In the genomic region with DNA sequence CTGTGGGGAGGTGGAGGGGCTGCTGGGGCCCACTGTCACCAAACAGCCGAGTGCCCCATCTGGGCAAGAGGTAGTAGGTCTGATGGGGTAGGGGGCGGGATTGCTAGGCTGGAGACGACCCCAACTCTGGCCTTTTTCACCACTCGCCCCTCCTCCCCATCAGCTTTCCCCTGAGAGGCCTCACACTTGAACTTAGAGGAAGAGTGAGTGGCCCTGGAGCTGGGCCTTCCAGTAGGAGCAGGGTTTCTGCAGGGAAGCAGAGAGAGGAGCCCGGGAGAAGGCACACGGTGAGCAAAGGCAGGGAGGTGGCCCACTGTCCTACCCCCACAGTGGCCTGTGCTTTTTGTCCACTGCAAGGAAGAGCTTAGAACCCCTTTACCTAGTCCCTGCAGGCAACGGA, we compare ENCODE assay signal across 17 cellular contexts.
A peak's percentile ranks its signal among the peaks of the same experiment; 100 is the strongest.
DNase-seq lines count a peak whose midpoint lies in the region; ATAC-seq and TF ChIP-seq lines count a peak whose summit lies in the region.
"Had no signal": no experiment of that assay in that cellular context is flagged by ENCODE, and none has a peak within 500 bp of the region (broad histone marks: within the 10 kb centered on the region; RNA-seq: fewer than 3 reads in every experiment).

No MANE protein-coding gene starts in this region.

- H3K9ac ChIP-seq in NT2/D1 (ENCODE audit: insufficient read length, low read depth) (peak overlapping the region; percentile 3), skeletal muscle tissue (ENCODE audit: low read depth in 1 of 3, low read length in 3 of 3) (peak overlapping the region in 2 of 3 donors; percentile 11 to 33)

- no peaks in the 10 kb centered on the region for H3K27me3 ChIP-seq in NT2/D1 (ENCODE audit: insufficient read depth, insufficient read length)
- no peaks in the 10 kb centered on the region for H3K27me3 ChIP-seq in lower lobe of right lung (ENCODE audit: low read depth)
- peaks cover 0 to 24% (median 12%) of the 10 kb centered on the region in 3 donors for H3K27me3 ChIP-seq in skeletal muscle tissue (ENCODE audit: control insufficient read depth in 3 of 3, insufficient read depth in 3 of 3, low read length in 3 of 3)

- TF ChIP-seq CTCF in lower lobe of right lung (IDR thresholded peaks at IDR 0.05) (no peak), lower leg skin (IDR thresholded peaks at IDR 0.05) (no peak)

- H3K36me3 ChIP-seq in NT2/D1 (ENCODE audit: insufficient read depth, insufficient read length, low read length) (no peaks in the 10 kb centered on the region), lower lobe of right lung (no peaks in the 10 kb centered on the region), skeletal muscle tissue (ENCODE audit: control insufficient read depth in 3 of 3, insufficient read depth in 3 of 3, low read length in 3 of 3) (no peaks in the 10 kb centered on the region)

- TF ChIP-seq POLR2A in lower leg skin (IDR thresholded peaks at IDR 0.05), result no peak

- no peak overlapping the region for H3K4me3 ChIP-seq in NT2/D1 (ENCODE audit: insufficient read length, low read depth)
- no peak overlapping the region for H3K4me3 ChIP-seq in lower lobe of right lung
- peak overlapping the region in 1 of 3 donors; percentile 10 for H3K4me3 ChIP-seq in skeletal muscle tissue (ENCODE audit: low read length in 3 of 3)
- H3K4me3 ChIP-seq in lower leg skin (ENCODE audit: low read depth, poor library complexity, severe bottlenecking), result no peak overlapping the region
- H3K4me3 ChIP-seq: A549 had no signal

- peak overlapping the region; percentile 56 for H3K27ac ChIP-seq in lower lobe of right lung
- no peak overlapping the region for H3K27ac ChIP-seq in skeletal muscle tissue (ENCODE audit: low read depth, low read length)

- peak; percentile 18 for DNase-seq in DMS53 treated with DMSO at 0.1 percent for 48 hours (lab: John Stamatoyannopoulos, UW; ENCODE audit: unreplicated experiment)
- DNase-seq in NT2/D1 (ENCODE audit: low read depth, low spot score), result no peak
- DNase-seq in lower lobe of right lung, result no peak
- DNase-seq in glomerular visceral epithelial cell (ENCODE audit: extremely low spot score), result no peak
- DNase-seq in activated CD4-positive, CD25-positive, alpha-beta regulatory T cell (lab: John Stamatoyannopoulos, UW), result no peak
- DNase-seq in lower leg skin (ENCODE audit: low spot score in 2 of 2), result no peak
- DNase-seq: EL; GF-D8; HFFc6; Kasumi-1; NCI-H1417 treated with DMSO at 0.1 percent for 48 hours; NCI-H187; NCI-H774; NK-92 treated with Interleukin-12 subunit alpha and Interleukin-12 subunit beta, amount 100 ng/mL, for 24 hours had no signal

- peak; percentile 27 to 40 for ATAC-seq in lower lobe of right lung
- ATAC-seq: A549, Panc1 had no signal

- intact Hi-C loops in lower lobe of right lung (cut with DNase I), result no loop called here
- intact Hi-C loops in lower leg skin (cut with DNase I; ENCODE audit: low total_unique reads), result no loop called here

- H3K4me1 ChIP-seq in NT2/D1 (ENCODE audit: insufficient read depth, insufficient read length), result peaks cover 18% of the 10 kb centered on the region
- peaks cover 67% of the 10 kb centered on the region for H3K4me1 ChIP-seq in lower lobe of right lung
- peaks cover 16 to 44% (median 34%) of the 10 kb centered on the region in 3 donors for H3K4me1 ChIP-seq in skeletal muscle tissue (ENCODE audit: control insufficient read depth in 3 of 3, insufficient read depth in 3 of 3, low read length in 3 of 3)

- WGBS in lower leg skin, 2 donors, result 74 to 84% methylated on average over 7 of the region's 7 CpGs

- H3K9me3 ChIP-seq in NT2/D1 (ENCODE audit: insufficient read depth, low read length) (no peaks in the 10 kb centered on the region), lower lobe of right lung (no peaks in the 10 kb centered on the region), skeletal muscle tissue (ENCODE audit: control insufficient read depth in 3 of 3, low read length in 3 of 3) (no peaks in the 10 kb centered on the region)
- H3K9me3 ChIP-seq: A549 had no signal
